ENCODE assay signal across 29 cellular contexts in genomic region chr1:160581970-160582369, GRCh38. TPM values are rescaled to one million over a fixed set of nuclear protein-coding genes. Genes with fewer than 3 reads are reported as not detected.
DNase-seq lines count a peak whose midpoint lies in the region; ATAC-seq and TF ChIP-seq lines count a peak whose summit lies in the region.
"Had no signal": no experiment of that assay in that cellular context is flagged by ENCODE, and none has a peak within 500 bp of the region (broad histone marks: within the 10 kb centered on the region; RNA-seq: fewer than 3 reads in every experiment).

No MANE protein-coding gene starts in this region.

- CTCF ChIA-PET in activated CD4-positive, alpha-beta T cell treated with anti-CD3 and anti-CD28 coated beads for 36 hours (lab: Charles Lee), result interaction anchor here (1.5 to 4.8 kb wide), 2 partner anchors 25 to 38 kb away, joined by 3 to 45 read pairs; no protein-coding TSS in a partner anchor
- CTCF ChIA-PET in CD8-positive, alpha-beta memory T cell (lab: Charles Lee), result interaction anchor here (1.8 to 2.2 kb wide), 2 partner anchors 22 to 32 kb away, joined by 6 to 10 read pairs; no protein-coding TSS in a partner anchor
- CTCF ChIA-PET in naive thymus-derived CD4-positive, alpha-beta T cell (lab: Charles Lee), result no interaction called here

- H3K4me1 Mint-ChIP-seq in activated CD4-positive, alpha-beta T cell treated with anti-CD3 and anti-CD28 coated beads for 36 hours, result peaks cover 64% of the 10 kb centered on the region
- H3K4me1 Mint-ChIP-seq in CD8-positive, alpha-beta memory T cell, result peaks cover 64 to 84% (median 75%) of the 10 kb centered on the region in 3 donors
- H3K4me1 Mint-ChIP-seq in activated T-helper 17 cell treated with anti-CD3 and anti-CD28 coated beads, Interleukin-2, amount 50 U/mL, for 72 hours, result peaks cover 59% of the 10 kb centered on the region
- peaks cover 36 to 81% (median 68%) of the 10 kb centered on the region in 7 donors for H3K4me1 Mint-ChIP-seq in naive thymus-derived CD4-positive, alpha-beta T cell
- H3K4me1 Mint-ChIP-seq: neural progenitor cell had no signal

- H3K36me3 ChIP-seq in CD8-positive, alpha-beta memory T cell (ENCODE audit: insufficient read depth, low read length), result no peaks in the 10 kb centered on the region
- no peaks in the 10 kb centered on the region for H3K36me3 ChIP-seq in naive thymus-derived CD4-positive, alpha-beta T cell (ENCODE audit: control insufficient read depth in 2 of 3, insufficient read depth in 3 of 3, low read length in 3 of 3)
- H3K36me3 ChIP-seq in left lung, result no peaks in the 10 kb centered on the region
- H3K36me3 ChIP-seq: neural progenitor cell had no signal

- H3K9me3 Mint-ChIP-seq in activated CD4-positive, alpha-beta T cell treated with anti-CD3 and anti-CD28 coated beads for 36 hours (ENCODE audit: low read depth), result peaks cover 7% of the 10 kb centered on the region
- peaks cover 0 to 12% (median 0%) of the 10 kb centered on the region in 5 donors for H3K9me3 Mint-ChIP-seq in CD8-positive, alpha-beta memory T cell
- peaks cover 3% of the 10 kb centered on the region for H3K9me3 Mint-ChIP-seq in activated T-helper 17 cell treated with anti-CD3 and anti-CD28 coated beads, Interleukin-2, amount 50 U/mL, for 72 hours
- H3K9me3 Mint-ChIP-seq in naive thymus-derived CD4-positive, alpha-beta T cell, result peaks cover 0 to 20% (median 3%) of the 10 kb centered on the region in 11 donors

- peaks cover 50% of the 10 kb centered on the region for H3K4me1 ChIP-seq in CD8-positive, alpha-beta memory T cell (ENCODE audit: insufficient read depth, low read length)
- H3K4me1 ChIP-seq in naive thymus-derived CD4-positive, alpha-beta T cell (ENCODE audit: control insufficient read depth in 2 of 2, insufficient read depth in 2 of 2, low read length in 2 of 2), result peaks cover 32 to 39% of the 10 kb centered on the region in 2 donors
- H3K4me1 ChIP-seq in left lung, result peaks cover 0 to 19% of the 10 kb centered on the region in 2 donors
- no peaks in the 10 kb centered on the region for H3K4me1 ChIP-seq in right cardiac atrium (ENCODE audit: control insufficient read depth, insufficient read depth, low read length)
- H3K4me1 ChIP-seq: neural progenitor cell had no signal

- no peak for DNase-seq in activated CD4-positive, alpha-beta T cell treated with anti-CD3 and anti-CD28 coated beads for 36 hours
- DNase-seq in activated CD4-positive, alpha-beta T cell treated with anti-CD3 and anti-CD28 coated beads for 1 hour, result no peak
- DNase-seq in CD8-positive, alpha-beta memory T cell, result no peak
- DNase-seq in naive thymus-derived CD4-positive, alpha-beta T cell, result no peak
- DNase-seq in left lung (no peak), right cardiac atrium (no peak), T1000 (lab: John Stamatoyannopoulos, UW) (no peak)
- DNase-seq: activated CD4-positive, alpha-beta T cell treated with anti-CD3 and anti-CD28 coated beads for 4 hours; activated naive CD4-positive, alpha-beta T cell; activated T-cell treated with anti-CD3 and anti-CD28 coated beads, Interleukin-2, amount 50 U/mL, for 48 hours; C1 segment of cervical spinal cord; effector CD4-positive, alpha-beta T cell; hypothalamus; Kasumi-1; left cardiac atrium; NCI-H1417 treated with DMSO at 0.1 percent for 48 hours; NCI-H2081; NCI-H2227 treated with DMSO at 0.1 percent for 48 hours; NCI-H526; posterior cingulate gyrus; stimulated activated CD4-positive, alpha-beta T cell treated with anti-CD3 and anti-CD28 coated beads, Interleukin-12 subunit alpha, Interleukin-12 subunit beta, amount 100 ng/mL, for 4 hours; stimulated activated CD4-positive, alpha-beta T cell treated with anti-CD3 and anti-CD28 coated beads, Interleukin-2, amount 100 ng/mL, for 48 hours; substantia nigra had no signal

- POLR2A ChIA-PET in activated CD4-positive, alpha-beta T cell treated with anti-CD3 and anti-CD28 coated beads for 36 hours (lab: Charles Lee), result no interaction called here
- POLR2A ChIA-PET in CD8-positive, alpha-beta memory T cell (lab: Charles Lee), result interaction anchor here (4.9 to 6.3 kb wide), 2 partner anchors 13 to 23 kb away, joined by 38 to 44 read pairs; no protein-coding TSS in a partner anchor
- POLR2A ChIA-PET in naive thymus-derived CD4-positive, alpha-beta T cell (lab: Charles Lee), result interaction anchor here (1.1 kb wide), 1 partner anchor 8 kb away, joined by 5 read pairs; no protein-coding TSS in a partner anchor

- peak overlapping the region; percentile 26 for H3K27ac Mint-ChIP-seq in activated CD4-positive, alpha-beta T cell treated with anti-CD3 and anti-CD28 coated beads for 36 hours
- H3K27ac Mint-ChIP-seq in CD8-positive, alpha-beta memory T cell, result peak overlapping the region; percentile 72 to 92 (median 90)
- H3K27ac Mint-ChIP-seq in activated T-helper 17 cell treated with anti-CD3 and anti-CD28 coated beads, Interleukin-2, amount 50 U/mL, for 72 hours, result peak overlapping the region; percentile 89
- H3K27ac Mint-ChIP-seq in naive thymus-derived CD4-positive, alpha-beta T cell, result peak overlapping the region in 7 of 9 donors; percentile 41 to 97 (median 91)
- H3K27ac Mint-ChIP-seq: neural progenitor cell had no signal

- H3K27me3 ChIP-seq in CD8-positive, alpha-beta memory T cell (ENCODE audit: insufficient read depth, low read length, poor library complexity, severe bottlenecking), result no peaks in the 10 kb centered on the region
- no peaks in the 10 kb centered on the region for H3K27me3 ChIP-seq in naive thymus-derived CD4-positive, alpha-beta T cell (ENCODE audit: control insufficient read depth in 2 of 2, insufficient read depth in 2 of 2, low read length in 2 of 2)
- H3K27me3 ChIP-seq in left lung (no peaks in the 10 kb centered on the region), right cardiac atrium (ENCODE audit: control insufficient read depth, insufficient read depth) (no peaks in the 10 kb centered on the region)
- H3K27me3 ChIP-seq: neural progenitor cell had no signal

- TF ChIP-seq CTCF in left lung (IDR thresholded peaks at IDR 0.05), result no peak

- no peaks in the 10 kb centered on the region for H3K27me3 Mint-ChIP-seq in activated CD4-positive, alpha-beta T cell treated with anti-CD3 and anti-CD28 coated beads for 36 hours
- H3K27me3 Mint-ChIP-seq in CD8-positive, alpha-beta memory T cell, result no peaks in the 10 kb centered on the region
- no peaks in the 10 kb centered on the region for H3K27me3 Mint-ChIP-seq in activated T-helper 17 cell treated with anti-CD3 and anti-CD28 coated beads, Interleukin-2, amount 50 U/mL, for 72 hours
- H3K27me3 Mint-ChIP-seq in naive thymus-derived CD4-positive, alpha-beta T cell, result no peaks in the 10 kb centered on the region

- no peak for ATAC-seq in activated CD4-positive, alpha-beta T cell treated with anti-CD3 and anti-CD28 coated beads for 36 hours
- ATAC-seq in activated T-helper 17 cell treated with anti-CD3 and anti-CD28 coated beads, Interleukin-2, amount 50 U/mL, for 72 hours (replicated peaks), result no peak
- no peak for ATAC-seq in naive thymus-derived CD4-positive, alpha-beta T cell
- no peak for ATAC-seq in left lung
- no peak for ATAC-seq in right cardiac atrium
- ATAC-seq: HCT116, left cardiac atrium, sciatic nerve had no signal

- 51% methylated on average over 2 of the region's 2 CpGs for WGBS in right cardiac atrium

- peaks cover 8% of the 10 kb centered on the region for H3K36me3 Mint-ChIP-seq in activated CD4-positive, alpha-beta T cell treated with anti-CD3 and anti-CD28 coated beads for 36 hours (ENCODE audit: low read depth)
- peaks cover 6 to 31% (median 12%) of the 10 kb centered on the region in 3 donors for H3K36me3 Mint-ChIP-seq in CD8-positive, alpha-beta memory T cell
- H3K36me3 Mint-ChIP-seq in activated T-helper 17 cell treated with anti-CD3 and anti-CD28 coated beads, Interleukin-2, amount 50 U/mL, for 72 hours (ENCODE audit: low read depth), result peaks cover 6% of the 10 kb centered on the region
- peaks cover 4 to 21% (median 8%) of the 10 kb centered on the region in 5 donors for H3K36me3 Mint-ChIP-seq in naive thymus-derived CD4-positive, alpha-beta T cell
- H3K36me3 Mint-ChIP-seq: neural progenitor cell had no signal

- H3K4me3 ChIP-seq in CD8-positive, alpha-beta memory T cell (ENCODE audit: low read length), result no peak overlapping the region
- no peak overlapping the region for H3K4me3 ChIP-seq in naive thymus-derived CD4-positive, alpha-beta T cell (ENCODE audit: low read length)
- H3K4me3 ChIP-seq in left lung (no peak overlapping the region), right cardiac atrium (ENCODE audit: low read length) (no peak overlapping the region)
- H3K4me3 ChIP-seq: neural progenitor cell had no signal

- no peak overlapping the region for H3K4me3 Mint-ChIP-seq in activated CD4-positive, alpha-beta T cell treated with anti-CD3 and anti-CD28 coated beads for 36 hours
- H3K4me3 Mint-ChIP-seq in CD8-positive, alpha-beta memory T cell, result peak overlapping the region in 4 of 7 donors; percentile 21 to 63 (median 47)
- peak overlapping the region; percentile 73 for H3K4me3 Mint-ChIP-seq in activated T-helper 17 cell treated with anti-CD3 and anti-CD28 coated beads, Interleukin-2, amount 50 U/mL, for 72 hours
- peak overlapping the region in 2 of 10 donors; percentile 35 to 52 for H3K4me3 Mint-ChIP-seq in naive thymus-derived CD4-positive, alpha-beta T cell
- H3K4me3 Mint-ChIP-seq: neural progenitor cell had no signal

- intact Hi-C loops in activated CD4-positive, alpha-beta T cell treated with anti-CD3 and anti-CD28 coated beads for 36 hours (cut with DNase I, micrococcal nuclease), result loop anchor here in 1 of 2 experiments (2.0 kb wide), 1 partner anchor 31 kb away; no protein-coding TSS in a partner anchor
- intact Hi-C loops in naive thymus-derived CD4-positive, alpha-beta T cell (cut with micrococcal nuclease), result no loop called here
- intact Hi-C loops in left lung (cut with DNase I) (no loop called here), right cardiac atrium (cut with DNase I) (no loop called here)

- no peaks in the 10 kb centered on the region for H3K9me3 ChIP-seq in CD8-positive, alpha-beta memory T cell (ENCODE audit: low read length)
- H3K9me3 ChIP-seq in naive thymus-derived CD4-positive, alpha-beta T cell (ENCODE audit: control insufficient read depth in 2 of 3, low read length in 3 of 3), result no peaks in the 10 kb centered on the region
- H3K9me3 ChIP-seq in left lung, result peaks cover 0 to 3% of the 10 kb centered on the region in 2 donors
- H3K9me3 ChIP-seq in right cardiac atrium (ENCODE audit: control insufficient read depth, low read length), result no peaks in the 10 kb centered on the region

- no peak overlapping the region for H3K27ac ChIP-seq in CD8-positive, alpha-beta memory T cell (ENCODE audit: low read depth, low read length)
- H3K27ac ChIP-seq in naive thymus-derived CD4-positive, alpha-beta T cell (ENCODE audit: low read depth, low read length), result no peak overlapping the region
- H3K27ac ChIP-seq in left lung, result no peak overlapping the region
- no peak overlapping the region for H3K27ac ChIP-seq in right cardiac atrium (ENCODE audit: low read length)
- H3K27ac ChIP-seq: 22Rv1, epithelial cell of prostate, neural progenitor cell had no signal

RNA-seq across cellular contexts. Expression of gene CD84, which starts 2.7 kb away (rescaled TPM):
- total RNA-seq in activated CD4-positive, alpha-beta T cell treated with anti-CD3 and anti-CD28 coated beads for 36 hours, result 10 to 100 TPM; 14.8 to 17.8 TPM
- 10 to 100 TPM; 25.1 to 27.6 TPM for total RNA-seq in CD8-positive, alpha-beta memory T cell
- polyA plus RNA-seq in CD8-positive, alpha-beta memory T cell, result 58.1 TPM
- 10 to 100 TPM; 15.7 to 37.3 TPM for total RNA-seq in activated T-helper 17 cell treated with anti-CD3 and anti-CD28 coated beads, Interleukin-2, amount 50 U/mL, for 72 hours
- total RNA-seq in naive thymus-derived CD4-positive, alpha-beta T cell, result 10 to 100 TPM; 25.1 to 40.7 (median 32.3) TPM
- polyA plus RNA-seq in naive thymus-derived CD4-positive, alpha-beta T cell, result 10 to 100 TPM in 1 of 2 donors, 1 to 10 TPM in 1; 7.4 to 11.3 TPM
- total RNA-seq in left lung (10 to 100 TPM; 17.2 to 39.7 TPM), right cardiac atrium (1 to 10 TPM; 4.2 to 5.7 (median 5.3) TPM)
- polyA plus RNA-seq in right cardiac atrium, result 0.61 TPM

RNA-seq across cellular contexts. Expression of gene SLAMF6, which starts 58.9 kb away (rescaled TPM):
- 10 to 100 TPM; 45.9 to 55.0 TPM for total RNA-seq in activated CD4-positive, alpha-beta T cell treated with anti-CD3 and anti-CD28 coated beads for 36 hours
- 10 to 100 TPM; 28.3 to 30.7 TPM for total RNA-seq in CD8-positive, alpha-beta memory T cell
- 201 TPM for polyA plus RNA-seq in CD8-positive, alpha-beta memory T cell
- 10 to 100 TPM; 17.4 to 28.6 TPM for total RNA-seq in activated T-helper 17 cell treated with anti-CD3 and anti-CD28 coated beads, Interleukin-2, amount 50 U/mL, for 72 hours
- total RNA-seq in naive thymus-derived CD4-positive, alpha-beta T cell, result 10 to 100 TPM; 17.8 to 48.5 (median 40.5) TPM
- polyA plus RNA-seq in naive thymus-derived CD4-positive, alpha-beta T cell, result 10 to 100 TPM; 61.1 to 62.6 TPM
- 1 to 10 TPM; 1.4 to 2.8 TPM for total RNA-seq in left lung
- total RNA-seq in right cardiac atrium, result under 1 TPM; 0.34 to 0.66 (median 0.52) TPM
- polyA plus RNA-seq in right cardiac atrium, result 0.34 TPM

Comparison
In these comparisons a context has a peak if more than half of its experiments do, and no peak if none do; other contexts are left out.
1. H3K27ac Mint-ChIP-seq: peak in every context shown above with its lines; median percentile 91 in naive thymus-derived CD4-positive, alpha-beta T cell; 90 in CD8-positive, alpha-beta memory T cell; 89 in activated T-helper 17 cell treated with anti-CD3 and anti-CD28 coated beads, Interleukin-2, amount 50 U/mL, for 72 hours; 26 in activated CD4-positive, alpha-beta T cell treated with anti-CD3 and anti-CD28 coated beads for 36 hours.
2. RNA of gene SLAMF6, which starts 58.9 kb away (total RNA-seq): 45.9 to 55.0 TPM in activated CD4-positive, alpha-beta T cell treated with anti-CD3 and anti-CD28 coated beads for 36 hours, 17.8 to 48.5 TPM in naive thymus-derived CD4-positive, alpha-beta T cell, 28.3 to 30.7 TPM in CD8-positive, alpha-beta memory T cell and 17.4 to 28.6 TPM in activated T-helper 17 cell treated with anti-CD3 and anti-CD28 coated beads, Interleukin-2, amount 50 U/mL, for 72 hours; 1.4 to 2.8 TPM in left lung and 0.34 to 0.66 TPM in right cardiac atrium; every median in the first group is over 4 times any median in the second.